In the genomic region with DNA sequence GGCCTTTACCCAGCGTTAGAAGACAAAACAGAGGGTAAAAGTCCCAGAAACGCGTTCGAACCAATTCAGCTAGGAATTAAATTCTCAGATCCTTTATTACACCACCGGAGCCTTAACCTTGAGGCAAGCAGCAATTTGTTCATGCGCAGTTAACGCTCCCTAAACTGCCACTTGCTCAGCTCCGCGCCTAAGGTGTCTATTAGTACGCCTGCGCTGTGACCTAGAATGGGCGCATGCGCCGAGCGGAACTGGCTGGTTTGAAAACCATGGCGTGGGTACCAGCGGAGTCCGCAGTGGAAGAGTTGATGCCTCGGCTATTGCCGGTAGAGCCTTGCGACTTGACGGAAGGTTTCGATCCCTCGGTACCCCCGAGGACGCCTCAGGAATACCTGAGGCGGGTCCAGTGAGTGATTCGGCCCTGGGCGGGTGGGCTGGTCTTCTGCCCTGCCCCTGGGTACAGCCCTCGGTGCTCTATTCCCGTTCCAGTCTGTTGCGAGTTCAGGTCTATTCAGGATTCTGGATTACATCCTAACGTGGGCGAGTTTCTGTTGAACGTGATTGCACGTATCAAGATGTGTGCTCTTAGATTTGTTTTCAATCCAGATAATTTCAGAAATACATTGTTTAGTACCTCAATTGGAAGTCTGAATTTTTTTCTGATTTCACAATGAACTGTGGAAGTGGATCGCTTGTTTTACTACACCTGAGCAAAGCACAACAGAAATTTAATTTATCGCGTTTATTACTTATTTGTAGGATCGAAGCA, we compare ENCODE assay signal across 8 cellular contexts. TPM values are rescaled to one million over a fixed set of nuclear protein-coding genes. Genes with fewer than 3 reads are reported as not detected.
A peak's percentile ranks its signal among the peaks of the same experiment; 100 is the strongest.
DNase-seq lines count a peak whose midpoint lies in the region; ATAC-seq and TF ChIP-seq lines count a peak whose summit lies in the region.

Gene GEMIN2, plus strand, starts transcription at position 251 of the 766 bp plus-strand sequence. Its CDS starts 16 bp downstream, at position 267.

- no peaks in the 10 kb centered on the region for H3K9me3 Mint-ChIP-seq in activated naive CD4-positive, alpha-beta T cell treated with anti-CD3 and anti-CD28 coated beads, Interleukin-2, amount 50 U/mL, for 72 hours

- peak within 1 kb of the TSS; percentile 22 to 80 for H3K27ac ChIP-seq in testis

- no peak for TF ChIP-seq CTCF in omental fat pad (IDR thresholded peaks at IDR 0.05)
- TF ChIP-seq CTCF in testis (IDR thresholded peaks at IDR 0.05) = peak in 1 of 3 experiments; percentile 21

- no peak for TF ChIP-seq POLR2A in testis (IDR thresholded peaks at IDR 0.05)

- H3K36me3 Mint-ChIP-seq in activated naive CD4-positive, alpha-beta T cell treated with anti-CD3 and anti-CD28 coated beads, Interleukin-2, amount 50 U/mL, for 72 hours = peaks cover 11% of the 10 kb centered on the region in 2 donors

- ATAC-seq in HG02610 (IDR thresholded peaks at IDR 0.05; ENCODE audit: unreplicated experiment) (peak; percentile 93), omental fat pad (ENCODE audit: low FRiP score) (peak; percentile 99)
- peak; percentile 97 to 99 for ATAC-seq in activated naive CD4-positive, alpha-beta T cell treated with anti-CD3 and anti-CD28 coated beads, Interleukin-2, amount 50 U/mL, for 72 hours

- 1% methylated on average over 31 to 40 of the region's 40 CpGs for WGBS in testis, 2 donors

- no peaks in the 10 kb centered on the region for H3K27me3 ChIP-seq in testis

- H3K4me3 ChIP-seq in GM08714 (ENCODE audit: low read length) (peak within 1 kb of the TSS; percentile 96), testis (peak within 1 kb of the TSS; percentile 68 to 71)

- no peaks in the 10 kb centered on the region for H3K9me3 ChIP-seq in testis

- no peaks in the 10 kb centered on the region for H3K36me3 ChIP-seq in testis (ENCODE audit: low read depth, missing control alignments)

- H3K4me1 ChIP-seq in testis = peaks cover 3% of the 10 kb centered on the region

- intact Hi-C loops in testis (cut with DNase I; ENCODE audit: low total_unique reads) = no loop called here

- peak; percentile 99 for DNase-seq in NCI-H1092 treated with DMSO at 0.1 percent for 48 hours (lab: John Stamatoyannopoulos, UW)
- DNase-seq in SKM-1 (lab: John Stamatoyannopoulos, UW; ENCODE audit: unreplicated experiment) = peak; percentile 68
- DNase-seq in activated naive CD4-positive, alpha-beta T cell treated with anti-CD3 and anti-CD28 coated beads, Interleukin-2, amount 50 U/mL, for 72 hours (ENCODE audit: low spot score in 2 of 2) = peak; percentile 91 to 96
- peak; percentile 95 for DNase-seq in glomerular visceral epithelial cell (ENCODE audit: extremely low spot score)
- peak; percentile 85 for DNase-seq in omental fat pad (ENCODE audit: low spot score)
- DNase-seq in testis = peak; percentile 97

- H3K27ac Mint-ChIP-seq in activated naive CD4-positive, alpha-beta T cell treated with anti-CD3 and anti-CD28 coated beads, Interleukin-2, amount 50 U/mL, for 72 hours = peak within 1 kb of the TSS; percentile 95 to 99

RNA-seq across cellular contexts. Expression of gene GEMIN2, which starts in this region (rescaled TPM):
- 10 to 100 TPM; 25.0 to 49.0 TPM for total RNA-seq in activated naive CD4-positive, alpha-beta T cell treated with anti-CD3 and anti-CD28 coated beads, Interleukin-2, amount 50 U/mL, for 72 hours
- total RNA-seq in omental fat pad (10 to 100 TPM in 3 of 4 donors, 1 to 10 TPM in 1; 9.5 to 17.1 (median 15.6) TPM), testis (10 to 100 TPM; 28.4 to 36.7 TPM)
- 23.1 TPM for polyA plus RNA-seq in testis (ENCODE audit: insufficient read depth, low read depth, low replicate concordance)

Comparison
In these comparisons a context has a peak if more than half of its experiments do, and no peak if none do; other contexts are left out.
1. Peak in every context shown above with its lines: DNase-seq, ATAC-seq, H3K4me3 ChIP-seq and H3K27ac ChIP-seq.